8 cellular contexts compared by ENCODE assay signal in genomic region chr16:424033-424622, GRCh38.
DNase-seq lines count a peak whose midpoint lies in the region; ATAC-seq and TF ChIP-seq lines count a peak whose summit lies in the region.

No MANE protein-coding gene starts in this region.

- no peak for TF ChIP-seq CTCF in cardiac fibroblast (IDR thresholded peaks at IDR 0.05; ENCODE audit: low read depth, low read length)

- ATAC-seq in stimulated activated memory B cell treated with anti-CD40 and anti-IgM and Interleukin-4, amounts not matched to agents 10 μg/mL and 1 μg/mL and 100 μg/mL, for 72 hours, result no peak
- ATAC-seq in GM19463 (IDR thresholded peaks at IDR 0.05; ENCODE audit: unreplicated experiment), result no peak

- no peaks in the 10 kb centered on the region for H3K36me3 Mint-ChIP-seq in stimulated activated memory B cell treated with anti-CD40 and anti-IgM and Interleukin-4, amounts not matched to agents 10 μg/mL and 1 μg/mL and 100 μg/mL, for 72 hours

- peak overlapping the region; percentile 86 for H3K27ac Mint-ChIP-seq in stimulated activated memory B cell treated with anti-CD40 and anti-IgM and Interleukin-4, amounts not matched to agents 10 μg/mL and 1 μg/mL and 100 μg/mL, for 72 hours

- H3K4me3 Mint-ChIP-seq in stimulated activated memory B cell treated with anti-CD40 and anti-IgM and Interleukin-4, amounts not matched to agents 10 μg/mL and 1 μg/mL and 100 μg/mL, for 72 hours, result peak overlapping the region; percentile 92

- H3K4me3 ChIP-seq in cardiac fibroblast (replicated peaks in 1 of 2; ENCODE audit: low read depth in 2 of 2, low read length in 2 of 2), result peak overlapping the region; percentile 21 to 75

- peaks cover 40% of the 10 kb centered on the region for H3K4me1 Mint-ChIP-seq in stimulated activated memory B cell treated with anti-CD40 and anti-IgM and Interleukin-4, amounts not matched to agents 10 μg/mL and 1 μg/mL and 100 μg/mL, for 72 hours

- DNase-seq in ELF-1 (ENCODE audit: low read depth, low spot score) (peak; percentile 49), NCI-H446 (lab: John Stamatoyannopoulos, UW) (peak; percentile 43 to 76), cardiac fibroblast (ENCODE audit: low read depth in 2 of 2) (peak; percentile 97 to 99), kidney glomerular epithelial cell (lab: John Stamatoyannopoulos, UW) (peak; percentile 82), NCI-H748 (lab: John Stamatoyannopoulos, UW; ENCODE audit: unreplicated experiment) (no peak), activated gamma-delta T cell treated with Interleukin-2 at 50 U/mL for 16 hours (no peak)

- no peaks in the 10 kb centered on the region for H3K9me3 Mint-ChIP-seq in stimulated activated memory B cell treated with anti-CD40 and anti-IgM and Interleukin-4, amounts not matched to agents 10 μg/mL and 1 μg/mL and 100 μg/mL, for 72 hours

- H3K27me3 Mint-ChIP-seq in stimulated activated memory B cell treated with anti-CD40 and anti-IgM and Interleukin-4, amounts not matched to agents 10 μg/mL and 1 μg/mL and 100 μg/mL, for 72 hours, result peaks cover 16% of the 10 kb centered on the region

Comparison
In these comparisons a context has a peak if more than half of its experiments do, and no peak if none do; other contexts are left out.
1. DNase-seq: peak in ELF-1 (single experiment), NCI-H446 (2 of 2), cardiac fibroblast (2 of 2) and kidney glomerular epithelial cell (single experiment); none in NCI-H748 (single experiment) and activated gamma-delta T cell treated with Interleukin-2 at 50 U/mL for 16 hours (single experiment).